In genomic region chr10:62243647-62243997, GRCh38 we compare ENCODE assay signal across 8 cellular contexts. TPM values are rescaled to one million over a fixed set of nuclear protein-coding genes. Genes with fewer than 3 reads are reported as not detected.
DNase-seq lines count a peak whose midpoint lies in the region; ATAC-seq and TF ChIP-seq lines count a peak whose summit lies in the region.

No MANE protein-coding gene starts in this region.

- peak overlapping the region; percentile 20 to 44 for H3K27ac ChIP-seq in right atrium auricular region
- peak overlapping the region in 4 of 5 donors; percentile 14 to 75 (median 54) for H3K27ac ChIP-seq in stomach

- H3K4me3 ChIP-seq in right atrium auricular region = no peak overlapping the region
- H3K4me3 ChIP-seq in stomach = peak overlapping the region in 1 of 4 donors; percentile 31

- TF ChIP-seq POLR2A in stomach (IDR thresholded peaks at IDR 0.05) = no peak

- H3K4me1 Mint-ChIP-seq in central memory CD8-positive, alpha-beta T cell = peaks cover 15% of the 10 kb centered on the region

- 70 to 92% (median 79%) methylated on average over 2 of the region's 2 CpGs for WGBS in stomach, 5 donors

- ATAC-seq in Right ventricle myocardium superior (ENCODE audit: poor library complexity) = no peak
- ATAC-seq in HG03378 (IDR thresholded peaks at IDR 0.05; ENCODE audit: unreplicated experiment) = peak; percentile 36
- ATAC-seq in central memory CD8-positive, alpha-beta T cell (replicated peaks; ENCODE audit: extremely low read depth, poor library complexity, severe bottlenecking) = no peak

- H3K27me3 Mint-ChIP-seq in central memory CD8-positive, alpha-beta T cell = no peaks in the 10 kb centered on the region

- TF ChIP-seq CTCF in right atrium auricular region (IDR thresholded peaks at IDR 0.05) = no peak
- no peak for TF ChIP-seq CTCF in stomach (IDR thresholded peaks at IDR 0.05)

- no peak for TF ChIP-seq EP300 in stomach (IDR thresholded peaks at IDR 0.05)

- H3K9me3 ChIP-seq in right atrium auricular region = no peaks in the 10 kb centered on the region
- no peaks in the 10 kb centered on the region for H3K9me3 ChIP-seq in stomach

- H3K9me3 Mint-ChIP-seq in central memory CD8-positive, alpha-beta T cell = no peaks in the 10 kb centered on the region

- no peaks in the 10 kb centered on the region for H3K36me3 ChIP-seq in right atrium auricular region
- no peaks in the 10 kb centered on the region for H3K36me3 ChIP-seq in stomach

- H3K27ac Mint-ChIP-seq in central memory CD8-positive, alpha-beta T cell (ENCODE audit: low read depth) = peak overlapping the region; percentile 23

- H3K4me1 ChIP-seq in right atrium auricular region (peaks cover 0 to 12% of the 10 kb centered on the region in 2 donors), stomach (peaks cover 0 to 31% (median 9%) of the 10 kb centered on the region in 4 donors)

- H3K27me3 ChIP-seq in right atrium auricular region = no peaks in the 10 kb centered on the region
- no peaks in the 10 kb centered on the region for H3K27me3 ChIP-seq in stomach

- no peak overlapping the region for H3K4me3 Mint-ChIP-seq in central memory CD8-positive, alpha-beta T cell

- intact Hi-C loops in Right ventricle myocardium superior (cut with DNase I) (loop anchor here (10.0 kb wide), 1 partner anchor 489 kb away; no protein-coding TSS in a partner anchor), stomach (cut with DNase I; ENCODE audit: low total_unique reads) (loop anchor here (10.0 kb wide), 1 partner anchor 339 kb away; the partner anchor contains the start of gene ARID5B)

- no peaks in the 10 kb centered on the region for H3K36me3 Mint-ChIP-seq in central memory CD8-positive, alpha-beta T cell (ENCODE audit: insufficient read depth)

- DNase-seq in right atrium auricular region (ENCODE audit: low spot score) = no peak
- no peak for DNase-seq in Right ventricle myocardium superior
- DNase-seq in central memory CD8-positive, alpha-beta T cell (ENCODE audit: low spot score in 2 of 2) = no peak
- no peak for DNase-seq in stomach
- DNase-seq in KG1 (lab: John Stamatoyannopoulos, UW) = no peak
- DNase-seq in EL = no peak
- DNase-seq in iPS-NIHi7 (ENCODE audit: extremely low spot score) = no peak

RNA-seq across cellular contexts. Expression of gene RTKN2, which starts 25.0 kb away (rescaled TPM):
- total RNA-seq in right atrium auricular region (under 1 TPM; 0.08 to 0.15 TPM), Right ventricle myocardium superior (not detected), stomach (1 to 10 TPM in 2 of 5 donors, under 1 TPM in 1, not detected in 2; 0.58 to 8.4 (median 2.9) TPM)
- 1 to 10 TPM in 1 of 3 donors, under 1 TPM in 2; 0.15 to 3.0 (median 0.68) TPM for polyA plus RNA-seq in stomach
